ENCODE assay signal across 1 cellular context in the genomic region with DNA sequence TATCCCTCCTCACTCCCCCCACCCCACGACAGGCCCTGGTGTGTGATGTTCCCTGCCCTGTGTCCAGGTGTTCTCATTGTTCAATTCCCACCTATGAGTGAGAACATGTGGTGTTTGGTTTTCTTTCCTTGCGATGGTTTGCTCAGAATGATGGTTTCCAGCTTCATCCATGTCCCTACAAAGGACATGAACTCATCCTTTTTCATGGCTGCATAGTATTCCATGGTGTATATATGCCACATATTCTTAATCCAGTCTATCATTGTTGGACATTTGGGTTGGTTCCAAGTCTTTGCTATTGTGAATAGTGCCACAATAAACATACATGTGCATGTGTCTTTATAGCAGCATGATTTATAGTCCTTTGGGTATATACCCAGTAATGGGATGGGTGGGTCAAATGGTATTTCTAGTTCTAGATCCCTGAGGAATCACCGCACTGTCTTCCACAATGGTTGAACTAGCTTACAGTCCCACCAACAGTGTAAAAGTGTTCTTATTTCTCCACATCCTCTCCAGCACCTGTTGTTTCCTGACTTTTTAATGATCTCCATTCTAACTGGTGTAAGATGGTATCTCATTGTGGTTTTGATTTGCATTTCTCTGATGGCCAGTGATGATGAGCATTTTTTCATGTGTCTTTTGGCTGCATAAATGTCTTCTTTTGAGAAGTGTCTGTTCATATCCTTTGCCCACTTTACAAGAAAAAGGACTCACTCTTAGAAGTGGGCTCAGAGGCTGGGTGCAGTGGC. TPM values are rescaled to one million over a fixed set of nuclear protein-coding genes. Genes with fewer than 3 reads are reported as not detected.
"Had no signal": no experiment of that assay in that cellular context is flagged by ENCODE, and none has a peak within 500 bp of the region (broad histone marks: within the 10 kb centered on the region; RNA-seq: fewer than 3 reads in every experiment).

No MANE protein-coding gene starts in this region.

RNA-seq across cellular contexts. Expression of a gene that starts 45.2 kb away (rescaled TPM):
- total RNA-seq: G401 had no signal
